ENCODE assay signal across 8 cellular contexts in genomic region chr12:45730842-45731336, GRCh38. TPM values are rescaled to one million over a fixed set of nuclear protein-coding genes. Genes with fewer than 3 reads are reported as not detected.
DNase-seq lines count a peak whose midpoint lies in the region; ATAC-seq and TF ChIP-seq lines count a peak whose summit lies in the region.

No MANE protein-coding gene starts in this region.

- H3K18ac ChIP-seq in trophoblast cell (ENCODE audit: low read length) = no peak overlapping the region

- no peak for ATAC-seq in GM19463 (IDR thresholded peaks at IDR 0.05; ENCODE audit: unreplicated experiment)
- ATAC-seq in HG03095 (IDR thresholded peaks at IDR 0.05; ENCODE audit: unreplicated experiment) = no peak
- no peak for ATAC-seq in omental fat pad (ENCODE audit: low FRiP score)

- peaks cover 21% of the 10 kb centered on the region for H3K79me2 ChIP-seq in trophoblast cell (ENCODE audit: control insufficient read depth, insufficient read depth, low read length, poor library complexity)

- H3K4me2 ChIP-seq in trophoblast cell (ENCODE audit: low read length) = peak overlapping the region; percentile 86

- peaks cover 30% of the 10 kb centered on the region for H3K79me1 ChIP-seq in trophoblast cell (ENCODE audit: low read length)

- H2BK5ac ChIP-seq in trophoblast cell (ENCODE audit: low read depth, low read length, poor library complexity) = no peak overlapping the region

- H3K14ac ChIP-seq in trophoblast cell (ENCODE audit: low read length) = no peak overlapping the region

- no peak overlapping the region for H2AK5ac ChIP-seq in trophoblast cell (ENCODE audit: low read length)

- H3K9me3 ChIP-seq in trophoblast cell (ENCODE audit: insufficient read depth, low read depth, low read length) = no peaks in the 10 kb centered on the region

- H4K12ac ChIP-seq in trophoblast cell (ENCODE audit: low read depth, low read length) = no peak overlapping the region

- no peaks in the 10 kb centered on the region for H3K4me1 ChIP-seq in trophoblast cell (ENCODE audit: control insufficient read depth in 1 of 2, insufficient read depth in 2 of 2, low read length in 2 of 2)

- H4K8ac ChIP-seq in trophoblast cell (ENCODE audit: low read depth, low read length) = no peak overlapping the region

- no peak overlapping the region for H4K91ac ChIP-seq in trophoblast cell (ENCODE audit: low read depth, low read length)

- DNase-seq in DMS79 (lab: John Stamatoyannopoulos, UW) (peak; percentile 53), KG1 (lab: John Stamatoyannopoulos, UW) (peak; percentile 51), fibroblast of peridontal ligament (ENCODE audit: extremely low read depth) (peak; percentile 54), trophoblast cell (peak in 1 of 2 donors; percentile 2), omental fat pad (ENCODE audit: low spot score) (no peak)
- DNase-seq in activated CD4-positive, alpha-beta T cell treated with anti-CD3 and anti-CD28 coated beads for 48 hours = peak; percentile 24

- WGBS in trophoblast cell (ENCODE audit: extremely low coverage, insufficient coverage, insufficient read length) = no CpG with 5 or more reads among the region's 14 CpGs

- no peak overlapping the region for H3K23ac ChIP-seq in trophoblast cell (ENCODE audit: low read length)

- H3K4me3 ChIP-seq in trophoblast cell (ENCODE audit: low read depth, low read length) = peak overlapping the region; percentile 93

- H2BK12ac ChIP-seq in trophoblast cell (ENCODE audit: low read length) = no peak overlapping the region

- no peak overlapping the region for H2AFZ ChIP-seq in trophoblast cell (ENCODE audit: insufficient read depth, low read length, poor library complexity)

- no peak overlapping the region for H3K4ac ChIP-seq in trophoblast cell (ENCODE audit: low read depth, low read length)

- TF ChIP-seq CTCF in omental fat pad (IDR thresholded peaks at IDR 0.05) = no peak

- peak overlapping the region; percentile 88 for H2BK120ac ChIP-seq in trophoblast cell (ENCODE audit: insufficient read depth, low read length, poor library complexity)

- peaks cover 0 to 5% of the 10 kb centered on the region in 2 experiments for H3K36me3 ChIP-seq in trophoblast cell (ENCODE audit: control insufficient read depth in 1 of 2, insufficient read depth in 2 of 2, low read length in 2 of 2)

- H3K27ac ChIP-seq in trophoblast cell (ENCODE audit: low read depth, low read length) = peak overlapping the region; percentile 99

- H3K9ac ChIP-seq in trophoblast cell (ENCODE audit: low read length) = no peak overlapping the region

- no peaks in the 10 kb centered on the region for H3K27me3 ChIP-seq in trophoblast cell (ENCODE audit: insufficient read depth, low read length)

RNA-seq across cellular contexts. Expression of gene ARID2, which starts 1.4 kb away (rescaled TPM):
- 14.6 and 15.4 TPM in 2 replicates for polyA plus RNA-seq in trophoblast cell (2013)
- 10 to 100 TPM; 18.5 to 40.7 (median 27.3) TPM for total RNA-seq in omental fat pad
